19 cellular contexts compared by ENCODE assay signal in genomic region chr4:139672732-139673131, GRCh38.
"Had no signal": no experiment of that assay in that cellular context is flagged by ENCODE, and none has a peak within 500 bp of the region (broad histone marks: within the 10 kb centered on the region; RNA-seq: fewer than 3 reads in every experiment).

No MANE protein-coding gene starts in this region.

- H3K4me3 ChIP-seq: heart right ventricle, psoas muscle, sigmoid colon, skin epidermis, testis, tibial nerve had no signal

- H3K4me3 Mint-ChIP-seq: naive thymus-derived CD4-positive, alpha-beta T cell; nephron progenitor cell; stimulated activated naive B cell treated with anti-CD40 and anti-IgM and Interleukin-4, amounts not matched to agents 10 μg/mL and 1 μg/mL and 100 μg/mL, for 72 hours; stimulated activated naive CD8-positive, alpha-beta T cell treated with anti-CD3 and anti-CD28 coated beads, Interleukin-15, amount 100 ng/mL, for 72 hours had no signal

- H3K27ac ChIP-seq: heart right ventricle, parathyroid adenoma, psoas muscle, sigmoid colon, skin epidermis, testis, tibial nerve had no signal

- H3K27me3 Mint-ChIP-seq: naive thymus-derived CD4-positive, alpha-beta T cell; stimulated activated naive B cell treated with anti-CD40 and anti-IgM and Interleukin-4, amounts not matched to agents 10 μg/mL and 1 μg/mL and 100 μg/mL, for 72 hours had no signal

- H3K9me3 ChIP-seq: heart right ventricle, psoas muscle, sigmoid colon, testis, tibial nerve had no signal

- ATAC-seq: heart right ventricle; left lobe of liver; naive thymus-derived CD4-positive, alpha-beta T cell; stimulated activated naive B cell treated with anti-CD40 and anti-IgM and Interleukin-4, amounts not matched to agents 10 μg/mL and 1 μg/mL and 100 μg/mL, for 72 hours; stimulated activated naive CD8-positive, alpha-beta T cell treated with anti-CD3 and anti-CD28 coated beads, Interleukin-15, amount 100 ng/mL, for 72 hours had no signal

- H3K9me3 Mint-ChIP-seq: nephron progenitor cell; stimulated activated naive B cell treated with anti-CD40 and anti-IgM and Interleukin-4, amounts not matched to agents 10 μg/mL and 1 μg/mL and 100 μg/mL, for 72 hours; stimulated activated naive CD8-positive, alpha-beta T cell treated with anti-CD3 and anti-CD28 coated beads, Interleukin-15, amount 100 ng/mL, for 72 hours had no signal

- H3K9ac ChIP-seq: parathyroid adenoma had no signal

- H2AFZ ChIP-seq: parathyroid adenoma had no signal

- H3K36me3 ChIP-seq: sigmoid colon, tibial nerve had no signal

- H3K27ac Mint-ChIP-seq: naive thymus-derived CD4-positive, alpha-beta T cell; nephron progenitor cell; stimulated activated naive B cell treated with anti-CD40 and anti-IgM and Interleukin-4, amounts not matched to agents 10 μg/mL and 1 μg/mL and 100 μg/mL, for 72 hours had no signal

- H3K27me3 ChIP-seq: heart right ventricle, sigmoid colon, testis, tibial nerve had no signal

- FAIRE-seq: islet of Langerhans had no signal

- DNase-seq: foreskin melanocyte; heart right ventricle; hypothalamus; mammary epithelial cell; naive thymus-derived CD4-positive, alpha-beta T cell; nephron progenitor cell; psoas muscle; retina; sigmoid colon; stimulated activated CD4-positive, alpha-beta T cell treated with anti-CD3 and anti-CD28 coated beads, Interleukin-2, amount 100 ng/mL, for 24 hours; stimulated activated CD4-positive, alpha-beta T cell treated with anti-CD3 and anti-CD28 coated beads, Interleukin-4, amount 100 ng/mL, for 4 hours; stimulated activated naive B cell treated with anti-CD40 and anti-IgM and Interleukin-4, amounts not matched to agents 10 μg/mL and 1 μg/mL and 100 μg/mL, for 72 hours; stimulated activated naive CD8-positive, alpha-beta T cell treated with anti-CD3 and anti-CD28 coated beads, Interleukin-15, amount 100 ng/mL, for 72 hours; testis had no signal
